ENCODE assay signal across 1 cellular context in the genomic region with DNA sequence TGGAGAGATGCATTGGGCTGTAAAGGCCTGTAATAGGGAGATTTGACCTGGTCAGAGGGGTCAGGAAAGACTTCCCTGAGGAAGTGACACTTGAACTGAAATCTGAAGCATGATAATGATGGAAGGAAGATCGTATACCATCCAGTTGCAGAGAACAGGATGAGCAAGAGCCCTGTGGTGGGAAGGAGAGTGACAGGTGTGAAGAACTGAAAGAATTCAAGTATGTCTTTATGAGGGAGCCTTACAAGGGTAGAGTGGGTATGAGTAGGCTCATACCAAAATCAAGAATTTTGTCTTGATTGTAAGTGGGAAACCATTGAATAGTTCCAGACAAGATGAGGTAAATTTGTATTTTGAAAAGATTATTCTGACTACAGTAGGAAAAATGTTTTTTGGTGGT.
TF ChIP-seq lines count a peak whose summit lies in the region.

No MANE protein-coding gene starts in this region.

TF ChIP-seq in H1, 55 proteins besides CTCF, POLR2A, EP300 and RAD21:
- TF ChIP-seq SIX5 (IDR thresholded peaks at IDR 0.05; ENCODE audit: low read depth, low read length): no peak
- TF ChIP-seq, protein P1, sequence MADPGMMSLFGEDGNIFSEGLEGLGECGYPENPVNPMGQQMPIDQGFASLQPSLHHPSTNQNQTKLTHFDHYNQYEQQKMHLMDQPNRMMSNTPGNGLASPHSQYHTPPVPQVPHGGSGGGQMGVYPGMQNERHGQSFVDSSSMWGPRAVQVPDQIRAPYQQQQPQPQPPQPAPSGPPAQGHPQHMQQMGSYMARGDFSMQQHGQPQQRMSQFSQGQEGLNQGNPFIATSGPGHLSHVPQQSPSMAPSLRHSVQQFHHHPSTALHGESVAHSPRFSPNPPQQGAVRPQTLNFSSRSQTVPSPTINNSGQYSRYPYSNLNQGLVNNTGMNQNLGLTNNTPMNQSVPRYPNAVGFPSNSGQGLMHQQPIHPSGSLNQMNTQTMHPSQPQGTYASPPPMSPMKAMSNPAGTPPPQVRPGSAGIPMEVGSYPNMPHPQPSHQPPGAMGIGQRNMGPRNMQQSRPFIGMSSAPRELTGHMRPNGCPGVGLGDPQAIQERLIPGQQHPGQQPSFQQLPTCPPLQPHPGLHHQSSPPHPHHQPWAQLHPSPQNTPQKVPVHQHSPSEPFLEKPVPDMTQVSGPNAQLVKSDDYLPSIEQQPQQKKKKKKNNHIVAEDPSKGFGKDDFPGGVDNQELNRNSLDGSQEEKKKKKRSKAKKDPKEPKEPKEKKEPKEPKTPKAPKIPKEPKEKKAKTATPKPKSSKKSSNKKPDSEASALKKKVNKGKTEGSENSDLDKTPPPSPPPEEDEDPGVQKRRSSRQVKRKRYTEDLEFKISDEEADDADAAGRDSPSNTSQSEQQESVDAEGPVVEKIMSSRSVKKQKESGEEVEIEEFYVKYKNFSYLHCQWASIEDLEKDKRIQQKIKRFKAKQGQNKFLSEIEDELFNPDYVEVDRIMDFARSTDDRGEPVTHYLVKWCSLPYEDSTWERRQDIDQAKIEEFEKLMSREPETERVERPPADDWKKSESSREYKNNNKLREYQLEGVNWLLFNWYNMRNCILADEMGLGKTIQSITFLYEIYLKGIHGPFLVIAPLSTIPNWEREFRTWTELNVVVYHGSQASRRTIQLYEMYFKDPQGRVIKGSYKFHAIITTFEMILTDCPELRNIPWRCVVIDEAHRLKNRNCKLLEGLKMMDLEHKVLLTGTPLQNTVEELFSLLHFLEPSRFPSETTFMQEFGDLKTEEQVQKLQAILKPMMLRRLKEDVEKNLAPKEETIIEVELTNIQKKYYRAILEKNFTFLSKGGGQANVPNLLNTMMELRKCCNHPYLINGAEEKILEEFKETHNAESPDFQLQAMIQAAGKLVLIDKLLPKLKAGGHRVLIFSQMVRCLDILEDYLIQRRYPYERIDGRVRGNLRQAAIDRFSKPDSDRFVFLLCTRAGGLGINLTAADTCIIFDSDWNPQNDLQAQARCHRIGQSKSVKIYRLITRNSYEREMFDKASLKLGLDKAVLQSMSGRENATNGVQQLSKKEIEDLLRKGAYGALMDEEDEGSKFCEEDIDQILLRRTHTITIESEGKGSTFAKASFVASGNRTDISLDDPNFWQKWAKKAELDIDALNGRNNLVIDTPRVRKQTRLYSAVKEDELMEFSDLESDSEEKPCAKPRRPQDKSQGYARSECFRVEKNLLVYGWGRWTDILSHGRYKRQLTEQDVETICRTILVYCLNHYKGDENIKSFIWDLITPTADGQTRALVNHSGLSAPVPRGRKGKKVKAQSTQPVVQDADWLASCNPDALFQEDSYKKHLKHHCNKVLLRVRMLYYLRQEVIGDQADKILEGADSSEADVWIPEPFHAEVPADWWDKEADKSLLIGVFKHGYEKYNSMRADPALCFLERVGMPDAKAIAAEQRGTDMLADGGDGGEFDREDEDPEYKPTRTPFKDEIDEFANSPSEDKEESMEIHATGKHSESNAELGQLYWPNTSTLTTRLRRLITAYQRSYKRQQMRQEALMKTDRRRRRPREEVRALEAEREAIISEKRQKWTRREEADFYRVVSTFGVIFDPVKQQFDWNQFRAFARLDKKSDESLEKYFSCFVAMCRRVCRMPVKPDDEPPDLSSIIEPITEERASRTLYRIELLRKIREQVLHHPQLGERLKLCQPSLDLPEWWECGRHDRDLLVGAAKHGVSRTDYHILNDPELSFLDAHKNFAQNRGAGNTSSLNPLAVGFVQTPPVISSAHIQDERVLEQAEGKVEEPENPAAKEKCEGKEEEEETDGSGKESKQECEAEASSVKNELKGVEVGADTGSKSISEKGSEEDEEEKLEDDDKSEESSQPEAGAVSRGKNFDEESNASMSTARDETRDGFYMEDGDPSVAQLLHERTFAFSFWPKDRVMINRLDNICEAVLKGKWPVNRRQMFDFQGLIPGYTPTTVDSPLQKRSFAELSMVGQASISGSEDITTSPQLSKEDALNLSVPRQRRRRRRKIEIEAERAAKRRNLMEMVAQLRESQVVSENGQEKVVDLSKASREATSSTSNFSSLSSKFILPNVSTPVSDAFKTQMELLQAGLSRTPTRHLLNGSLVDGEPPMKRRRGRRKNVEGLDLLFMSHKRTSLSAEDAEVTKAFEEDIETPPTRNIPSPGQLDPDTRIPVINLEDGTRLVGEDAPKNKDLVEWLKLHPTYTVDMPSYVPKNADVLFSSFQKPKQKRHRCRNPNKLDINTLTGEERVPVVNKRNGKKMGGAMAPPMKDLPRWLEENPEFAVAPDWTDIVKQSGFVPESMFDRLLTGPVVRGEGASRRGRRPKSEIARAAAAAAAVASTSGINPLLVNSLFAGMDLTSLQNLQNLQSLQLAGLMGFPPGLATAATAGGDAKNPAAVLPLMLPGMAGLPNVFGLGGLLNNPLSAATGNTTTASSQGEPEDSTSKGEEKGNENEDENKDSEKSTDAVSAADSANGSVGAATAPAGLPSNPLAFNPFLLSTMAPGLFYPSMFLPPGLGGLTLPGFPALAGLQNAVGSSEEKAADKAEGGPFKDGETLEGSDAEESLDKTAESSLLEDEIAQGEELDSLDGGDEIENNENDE (IDR thresholded peaks at IDR 0.05; ENCODE audit: insufficient replicate concordance, low read length): no peak
- TF ChIP-seq USF2 (IDR thresholded peaks at IDR 0.05; ENCODE audit: low read length): no peak
- peak; percentile 34; the same call in 1 of the 2 replicates for TF ChIP-seq KDM1A (IDR thresholded peaks at IDR 0.05; ENCODE audit: borderline replicate concordance, low read length)
